ENCODE assay signal across 13 cellular contexts in the genomic region with DNA sequence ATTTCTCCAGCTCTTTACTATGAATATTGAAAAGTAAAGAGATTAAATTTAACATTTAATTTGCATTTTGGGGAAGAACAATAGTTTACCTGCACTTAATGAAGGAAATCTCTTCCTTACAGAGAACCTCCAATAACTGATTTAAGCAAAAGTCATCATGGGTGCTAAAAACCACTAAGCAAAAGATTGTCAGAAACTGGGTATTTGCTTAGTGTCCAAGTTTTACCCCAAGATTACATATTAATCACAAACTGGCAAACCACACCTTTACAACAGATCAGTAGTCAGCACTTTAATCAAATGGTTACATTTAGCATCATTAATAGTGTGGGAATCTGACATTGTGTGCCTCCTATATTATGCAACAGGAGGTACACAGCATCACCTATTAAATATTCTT. TPM values are rescaled to one million over a fixed set of nuclear protein-coding genes. Genes with fewer than 3 reads are reported as not detected.
A peak's percentile ranks its signal among the peaks of the same experiment; 100 is the strongest.
DNase-seq lines count a peak whose midpoint lies in the region; ATAC-seq and TF ChIP-seq lines count a peak whose summit lies in the region.
"Had no signal": no experiment of that assay in that cellular context is flagged by ENCODE, and none has a peak within 500 bp of the region (broad histone marks: within the 10 kb centered on the region; RNA-seq: fewer than 3 reads in every experiment).

No MANE protein-coding gene starts in this region.

- H3K4me3 Mint-ChIP-seq in T-cell (peak overlapping the region; percentile 37 to 92 (median 86)), immature natural killer cell (peak overlapping the region; percentile 46 to 100 (median 93))

- H3K9me3 ChIP-seq in BLaER1 treated with 17β-estradiol and CSF1 and Interleukin-3, amounts not matched to agents 10 nM and 100 nM (replicated peaks in 1 of 11) = peaks cover 10 to 22% (median 19%) of the 10 kb centered on the region in 11 experiments; a peak in 21 of 22 replicates
- peaks cover 13% of the 10 kb centered on the region; the same call in 1 of the 2 replicates for H3K9me3 ChIP-seq in DOHH2 (ENCODE audit: control insufficient read depth, insufficient read depth, low read length)
- H3K9me3 ChIP-seq: thoracic aorta had no signal

- peak overlapping the region; percentile 66 to 96 (median 85); a peak in 20 of 22 replicates for H3K4me2 ChIP-seq in BLaER1 treated with 17β-estradiol and CSF1 and Interleukin-3, amounts not matched to agents 10 nM and 100 nM
- peak overlapping the region; percentile 73 for H3K4me2 ChIP-seq in DOHH2 (ENCODE audit: low read length)

- no peaks in the 10 kb centered on the region for H3K27me3 Mint-ChIP-seq in T-cell
- H3K27me3 Mint-ChIP-seq in immature natural killer cell (ENCODE audit: low read depth in 3 of 3) = peaks cover 7 to 13% (median 12%) of the 10 kb centered on the region in 3 donors

- H3K4me1 Mint-ChIP-seq in T-cell (peaks cover 61 to 65% (median 64%) of the 10 kb centered on the region in 3 donors), immature natural killer cell (peaks cover 55 to 88% of the 10 kb centered on the region in 2 donors)

- peaks cover 13 to 37% (median 26%) of the 10 kb centered on the region in 11 experiments; a peak in 21 of 22 replicates for H3K36me3 ChIP-seq in BLaER1 treated with 17β-estradiol and CSF1 and Interleukin-3, amounts not matched to agents 10 nM and 100 nM
- H3K36me3 ChIP-seq in DOHH2 (ENCODE audit: control insufficient read depth, low read length) = peaks cover 40% of the 10 kb centered on the region
- H3K36me3 ChIP-seq: thoracic aorta had no signal

- H3K27ac Mint-ChIP-seq in T-cell (no peak overlapping the region), immature natural killer cell (peak overlapping the region in 5 of 6 donors; percentile 11 to 76 (median 68))

- CTCF ChIA-PET in T-cell (lab: Charles Lee) = interaction anchor here in 1 of 2 donors (0.6 kb wide), 1 partner anchor 25 kb away, joined by 6 read pairs; no protein-coding TSS in a partner anchor

- H4K20me1 ChIP-seq in BLaER1 treated with 17β-estradiol and CSF1 and Interleukin-3, amounts not matched to agents 10 nM and 100 nM = peaks cover 4 to 59% (median 46%) of the 10 kb centered on the region in 11 experiments; a peak in 19 of 22 replicates
- H4K20me1 ChIP-seq in DOHH2 (ENCODE audit: control insufficient read depth, insufficient read depth, low read depth, low read length) = 0 out of 2 replicates have a peak, but pooled peaks cover 6% of the 10 kb centered on the region

- 0 out of 22 replicates have a peak overlapping the region, but pooled peaks of 1 of the 11 experiments have one; percentile 2 for H3K9ac ChIP-seq in BLaER1 treated with 17β-estradiol and CSF1 and Interleukin-3, amounts not matched to agents 10 nM and 100 nM

- H3K27me3 ChIP-seq in BLaER1 treated with 17β-estradiol and CSF1 and Interleukin-3, amounts not matched to agents 10 nM and 100 nM = no peaks in the 10 kb centered on the region
- H3K27me3 ChIP-seq in DOHH2 (ENCODE audit: control insufficient read depth, low read length) = no peaks in the 10 kb centered on the region

- no peaks in the 10 kb centered on the region for H3K9me2 ChIP-seq in DOHH2 (replicated peaks; ENCODE audit: control insufficient read depth, low read length)

- H3K36me3 Mint-ChIP-seq in T-cell (peaks cover 3% of the 10 kb centered on the region), immature natural killer cell (peaks cover 0 to 5% (median 3%) of the 10 kb centered on the region in 3 donors)

- ATAC-seq in T-cell (replicated peaks in 1 of 4) = no peak

- H3K27ac ChIP-seq in BLaER1 treated with 17β-estradiol and CSF1 and Interleukin-3, amounts not matched to agents 10 nM and 100 nM = no peak overlapping the region
- H3K27ac ChIP-seq in DOHH2 (ENCODE audit: low read depth, low read length) = no peak overlapping the region

- POLR2A ChIA-PET in T-cell (lab: Charles Lee) = interaction anchor here in 1 of 2 donors (0.5 kb wide), 1 partner anchor 309 kb away, joined by 6 read pairs; a partner anchor contains a TSS

- no peak for TF ChIP-seq CTCF in DOHH2 (IDR thresholded peaks at IDR 0.05; ENCODE audit: low read depth, low read length, poor library complexity, severe bottlenecking)

- peaks cover 8% of the 10 kb centered on the region for H3F3A ChIP-seq in DOHH2 (ENCODE audit: control insufficient read depth, insufficient read depth)

- DNase-seq in T-cell (no peak), immature natural killer cell (no peak), GM03348 (ENCODE audit: low spot score) (no peak), GM19240 (ENCODE audit: insufficient read length, low spot score) (no peak)
- no peak for DNase-seq in NK-92 treated with Interleukin-12 subunit alpha and Interleukin-12 subunit beta, amount 100 ng/mL, for 24 hours (lab: John Stamatoyannopoulos, UW)
- no peak for DNase-seq in stimulated activated CD4-positive, alpha-beta T cell treated with anti-CD3 and anti-CD28 coated beads, Interleukin-1b, Interleukin-23, amount 100 ng/mL, for 48 hours
- DNase-seq: anterior cingulate cortex, foreskin fibroblast, islet precursor cell, T-helper 9 cell had no signal

- no peak overlapping the region for H3K4me3 ChIP-seq in BLaER1 treated with 17β-estradiol and CSF1 and Interleukin-3, amounts not matched to agents 10 nM and 100 nM
- peak overlapping the region; percentile 84 for H3K4me3 ChIP-seq in DOHH2 (ENCODE audit: low read length)

- H3K4me1 ChIP-seq in BLaER1 treated with 17β-estradiol and CSF1 and Interleukin-3, amounts not matched to agents 10 nM and 100 nM = peaks cover 26 to 46% (median 38%) of the 10 kb centered on the region in 10 experiments
- peaks cover 56% of the 10 kb centered on the region for H3K4me1 ChIP-seq in DOHH2 (ENCODE audit: control insufficient read depth, low read length)

- H3K9me3 Mint-ChIP-seq in T-cell (no peaks in the 10 kb centered on the region), immature natural killer cell (no peaks in the 10 kb centered on the region)

- peaks cover 71% of the 10 kb centered on the region for H3K79me2 ChIP-seq in DOHH2 (ENCODE audit: control insufficient read depth, low read length)

RNA-seq across cellular contexts. Expression of a gene that starts 2.7 kb away (rescaled TPM):
- total RNA-seq in T-cell = 10 to 100 TPM; 48.4 to 68.1 (median 65.2) TPM
- 10 to 100 TPM; 10.4 to 14.0 (median 10.7) TPM for polyA plus RNA-seq in immature natural killer cell

Comparison
In these comparisons a context has a peak if more than half of its experiments do, and no peak if none do; other contexts are left out.
1. H3K27ac Mint-ChIP-seq: peak in immature natural killer cell (5 of 6); none in T-cell (0 of 2).